8 cellular contexts compared by ENCODE assay signal in genomic region chr11:67420147-67420645, GRCh38. TPM values are rescaled to one million over a fixed set of nuclear protein-coding genes. Genes with fewer than 3 reads are reported as not detected.
DNase-seq lines count a peak whose midpoint lies in the region; ATAC-seq and TF ChIP-seq lines count a peak whose summit lies in the region.

No MANE protein-coding gene starts in this region.

- no peak for TF ChIP-seq POLR2A in GM18505 (IDR thresholded peaks at IDR 0.05; ENCODE audit: borderline replicate concordance, extremely low read depth, insufficient read depth, insufficient read length)

- no peaks in the 10 kb centered on the region for H3K36me3 Mint-ChIP-seq in activated T-cell treated with anti-CD3 and anti-CD28 coated beads, Interleukin-2, amount 50 U/mL, for 4 hours (ENCODE audit: insufficient read depth)
- H3K36me3 Mint-ChIP-seq in stimulated activated memory B cell treated with anti-CD40 and anti-IgM and Interleukin-4, amounts not matched to agents 10 μg/mL and 1 μg/mL and 100 μg/mL, for 72 hours, result no peaks in the 10 kb centered on the region

- ATAC-seq in activated T-cell treated with anti-CD3 and anti-CD28 coated beads, Interleukin-2, amount 50 U/mL, for 4 hours, result no peak
- ATAC-seq in stimulated activated memory B cell treated with anti-CD40 and anti-IgM and Interleukin-4, amounts not matched to agents 10 μg/mL and 1 μg/mL and 100 μg/mL, for 72 hours, result no peak
- ATAC-seq in GM18505 (IDR thresholded peaks at IDR 0.05; ENCODE audit: unreplicated experiment) (no peak), HG02798 (IDR thresholded peaks at IDR 0.05; ENCODE audit: poor library complexity, unreplicated experiment) (no peak), HG03571 (IDR thresholded peaks at IDR 0.05; ENCODE audit: unreplicated experiment) (no peak)

- H3K4me3 ChIP-seq in HUES48 (ENCODE audit: low read depth, low read length) (peak overlapping the region; percentile 65; the same call in 1 of the 2 replicates), iPS-18a (ENCODE audit: low read length) (peak overlapping the region; percentile 47)

- H3K9ac ChIP-seq in HUES48 (ENCODE audit: low read depth, low read length) (no peak overlapping the region), iPS-18a (ENCODE audit: low read length) (peak overlapping the region; percentile 27)

- H3K27ac ChIP-seq in HUES48 (ENCODE audit: low read depth, low read length) (no peak overlapping the region), iPS-18a (ENCODE audit: low read length) (no peak overlapping the region)

- H3K4me3 Mint-ChIP-seq in activated T-cell treated with anti-CD3 and anti-CD28 coated beads, Interleukin-2, amount 50 U/mL, for 4 hours, result peak overlapping the region; percentile 79
- H3K4me3 Mint-ChIP-seq in stimulated activated memory B cell treated with anti-CD40 and anti-IgM and Interleukin-4, amounts not matched to agents 10 μg/mL and 1 μg/mL and 100 μg/mL, for 72 hours, result peak overlapping the region; percentile 76

- no peaks in the 10 kb centered on the region; the same call in 1 of the 2 replicates for H3K27me3 ChIP-seq in HUES48 (ENCODE audit: control insufficient read depth, insufficient read depth, low read length)
- H3K27me3 ChIP-seq in iPS-18a (ENCODE audit: control insufficient read depth, insufficient read depth, low read length), result peaks cover 13% of the 10 kb centered on the region

- DNase-seq in activated T-cell treated with anti-CD3 and anti-CD28 coated beads, Interleukin-2, amount 50 U/mL, for 4 hours, result no peak
- DNase-seq in AG20443 (ENCODE audit: low spot score), result no peak

- H3K4me1 ChIP-seq in HUES48 (ENCODE audit: control insufficient read depth, insufficient read depth, low read length) (peaks cover 4% of the 10 kb centered on the region; the same call in 1 of the 2 replicates), iPS-18a (ENCODE audit: control insufficient read depth, low read depth, low read length) (no peaks in the 10 kb centered on the region)

- peak overlapping the region; percentile 86 for H3K27ac Mint-ChIP-seq in stimulated activated memory B cell treated with anti-CD40 and anti-IgM and Interleukin-4, amounts not matched to agents 10 μg/mL and 1 μg/mL and 100 μg/mL, for 72 hours

- H3K36me3 ChIP-seq in HUES48 (ENCODE audit: control insufficient read depth, insufficient read depth, low read length) (no peaks in the 10 kb centered on the region), iPS-18a (ENCODE audit: control insufficient read depth, low read depth, low read length) (no peaks in the 10 kb centered on the region)

- peaks cover 50% of the 10 kb centered on the region for H3K4me1 Mint-ChIP-seq in activated T-cell treated with anti-CD3 and anti-CD28 coated beads, Interleukin-2, amount 50 U/mL, for 4 hours (ENCODE audit: low read depth)
- peaks cover 64% of the 10 kb centered on the region for H3K4me1 Mint-ChIP-seq in stimulated activated memory B cell treated with anti-CD40 and anti-IgM and Interleukin-4, amounts not matched to agents 10 μg/mL and 1 μg/mL and 100 μg/mL, for 72 hours

- H3K9me3 ChIP-seq in HUES48 (ENCODE audit: control insufficient read depth, insufficient read depth, low read length), result no peaks in the 10 kb centered on the region
- H3K9me3 ChIP-seq in iPS-18a (ENCODE audit: control insufficient read depth, low read depth, low read length), result no peaks in the 10 kb centered on the region

- H3K9me3 Mint-ChIP-seq in activated T-cell treated with anti-CD3 and anti-CD28 coated beads, Interleukin-2, amount 50 U/mL, for 4 hours, result no peaks in the 10 kb centered on the region
- no peaks in the 10 kb centered on the region for H3K9me3 Mint-ChIP-seq in stimulated activated memory B cell treated with anti-CD40 and anti-IgM and Interleukin-4, amounts not matched to agents 10 μg/mL and 1 μg/mL and 100 μg/mL, for 72 hours

- H3K27me3 Mint-ChIP-seq in activated T-cell treated with anti-CD3 and anti-CD28 coated beads, Interleukin-2, amount 50 U/mL, for 4 hours (ENCODE audit: low read depth), result no peaks in the 10 kb centered on the region
- H3K27me3 Mint-ChIP-seq in stimulated activated memory B cell treated with anti-CD40 and anti-IgM and Interleukin-4, amounts not matched to agents 10 μg/mL and 1 μg/mL and 100 μg/mL, for 72 hours, result no peaks in the 10 kb centered on the region

RNA-seq across cellular contexts. Expression of gene CARNS1, which starts 4.7 kb away (rescaled TPM):
- 1 to 10 TPM; 1.4 to 2.2 (median 1.5) TPM for total RNA-seq in activated T-cell treated with anti-CD3 and anti-CD28 coated beads, Interleukin-2, amount 50 U/mL, for 4 hours

RNA-seq across cellular contexts. Expression of gene RPS6KB2, which starts 8.1 kb away (rescaled TPM):
- total RNA-seq in activated T-cell treated with anti-CD3 and anti-CD28 coated beads, Interleukin-2, amount 50 U/mL, for 4 hours, result 10 to 100 TPM; 90.3 to 97.2 (median 92.7) TPM

RNA-seq across cellular contexts. Expression of gene TBC1D10C, which starts 16.3 kb away (rescaled TPM):
- total RNA-seq in activated T-cell treated with anti-CD3 and anti-CD28 coated beads, Interleukin-2, amount 50 U/mL, for 4 hours, result 10 to 100 TPM; 63.5 to 90.1 (median 68.5) TPM

RNA-seq across cellular contexts. Expression of gene PTPRCAP, which starts 17.3 kb away (rescaled TPM):
- 100 to 1,000 TPM in 2 of 3 donors, 10 to 100 TPM in 1; 61.5 to 114 (median 108) TPM for total RNA-seq in activated T-cell treated with anti-CD3 and anti-CD28 coated beads, Interleukin-2, amount 50 U/mL, for 4 hours

RNA-seq across cellular contexts. Expression of gene PPP1CA, which starts 18.5 kb away (rescaled TPM):
- total RNA-seq in activated T-cell treated with anti-CD3 and anti-CD28 coated beads, Interleukin-2, amount 50 U/mL, for 4 hours, result 100 to 1,000 TPM; 262 to 265 (median 264) TPM
